Comparison of ENCODE assay signal across 19 cellular contexts in genomic region chr2:31060397-31060796, GRCh38.
A peak's percentile ranks its signal among the peaks of the same experiment; 100 is the strongest.
DNase-seq lines count a peak whose midpoint lies in the region; ATAC-seq, FAIRE-seq and TF ChIP-seq lines count a peak whose summit lies in the region.
"Had no signal": no experiment of that assay in that cellular context is flagged by ENCODE, and none has a peak within 500 bp of the region (broad histone marks: within the 10 kb centered on the region; RNA-seq: fewer than 3 reads in every experiment).

No MANE protein-coding gene starts in this region.

- no peaks in the 10 kb centered on the region for H3K79me2 ChIP-seq in hepatocyte

- no peaks in the 10 kb centered on the region for H3K36me3 Mint-ChIP-seq in stimulated activated memory B cell treated with anti-CD40 and anti-IgM and Interleukin-4, amounts not matched to agents 10 μg/mL and 1 μg/mL and 100 μg/mL, for 72 hours
- no peaks in the 10 kb centered on the region for H3K36me3 Mint-ChIP-seq in naive thymus-derived CD8-positive, alpha-beta T cell
- H3K36me3 Mint-ChIP-seq: CD8-positive, alpha-beta T cell had no signal

- no peak overlapping the region for H3K27ac Mint-ChIP-seq in stimulated activated memory B cell treated with anti-CD40 and anti-IgM and Interleukin-4, amounts not matched to agents 10 μg/mL and 1 μg/mL and 100 μg/mL, for 72 hours
- H3K27ac Mint-ChIP-seq in naive thymus-derived CD8-positive, alpha-beta T cell = no peak overlapping the region
- H3K27ac Mint-ChIP-seq: CD8-positive, alpha-beta T cell had no signal

- H4K20me1 ChIP-seq in hepatocyte (ENCODE audit: insufficient read depth, poor library complexity, severe bottlenecking) = no peaks in the 10 kb centered on the region

- H3K4me1 ChIP-seq in hepatocyte (ENCODE audit: insufficient read depth) (peaks cover 4% of the 10 kb centered on the region), pancreas (no peaks in the 10 kb centered on the region)

- H3K4me1 Mint-ChIP-seq in stimulated activated memory B cell treated with anti-CD40 and anti-IgM and Interleukin-4, amounts not matched to agents 10 μg/mL and 1 μg/mL and 100 μg/mL, for 72 hours = no peaks in the 10 kb centered on the region
- no peaks in the 10 kb centered on the region for H3K4me1 Mint-ChIP-seq in naive thymus-derived CD8-positive, alpha-beta T cell

- H3K27ac ChIP-seq in hepatocyte = peak overlapping the region; percentile 43
- H3K27ac ChIP-seq in pancreas = peak overlapping the region in 1 of 4 donors; percentile 26

- H3K4me2 ChIP-seq in hepatocyte = peak overlapping the region; percentile 46

- no peaks in the 10 kb centered on the region for H3K9me3 ChIP-seq in hepatocyte (ENCODE audit: low read depth)
- H3K9me3 ChIP-seq in pancreas = no peaks in the 10 kb centered on the region
- H3K9me3 ChIP-seq: BE2C had no signal

- no peak overlapping the region for H3K4me3 ChIP-seq in hepatocyte
- no peak overlapping the region for H3K4me3 ChIP-seq in pancreas

- H3K9me3 Mint-ChIP-seq in stimulated activated memory B cell treated with anti-CD40 and anti-IgM and Interleukin-4, amounts not matched to agents 10 μg/mL and 1 μg/mL and 100 μg/mL, for 72 hours = peaks cover 6% of the 10 kb centered on the region
- peaks cover 0 to 3% (median 0%) of the 10 kb centered on the region in 9 donors for H3K9me3 Mint-ChIP-seq in naive thymus-derived CD8-positive, alpha-beta T cell
- H3K9me3 Mint-ChIP-seq: CD8-positive, alpha-beta T cell had no signal

- 64% methylated on average over 6 of the region's 6 CpGs for WGBS in hepatocyte (ENCODE audit: low lambda C conversion rate, missing lambda C conversion rate)
- WGBS in pancreas, 2 donors = 32 to 37% methylated on average over 6 of the region's 6 CpGs

- DNase-seq in COR-L47 (lab: John Stamatoyannopoulos, UW) (peak; percentile 20), HT-29 (ENCODE audit: low spot score) (peak; percentile 55), hepatocyte (ENCODE audit: low spot score) (peak; percentile 47), pancreas (no peak)
- no peak for DNase-seq in naive thymus-derived CD8-positive, alpha-beta T cell
- DNase-seq: BE2C; CD8-positive, alpha-beta T cell; DMS79 treated with DMSO at 0.1 percent for 48 hours; HCEC 1CT; IMR-90; Kasumi-1; NCI-H1105 treated with DMSO at 0.1 percent for 48 hours; NCI-H2029; NCI-H69; PC-3 had no signal

- FAIRE-seq in pancreas (lab: Jason Lieb, UNC) = no peak
- FAIRE-seq: G401.6, GM12891 had no signal

- H3K36me3 ChIP-seq in hepatocyte (replicated peaks; ENCODE audit: insufficient read depth, low read depth) (no peaks in the 10 kb centered on the region), pancreas (no peaks in the 10 kb centered on the region)
- H3K36me3 ChIP-seq: BE2C had no signal

- ATAC-seq in pancreas = peak; percentile 55 to 86 (median 80)
- no peak for ATAC-seq in stimulated activated memory B cell treated with anti-CD40 and anti-IgM and Interleukin-4, amounts not matched to agents 10 μg/mL and 1 μg/mL and 100 μg/mL, for 72 hours
- no peak for ATAC-seq in HG02938 (IDR thresholded peaks at IDR 0.05; ENCODE audit: unreplicated experiment)
- ATAC-seq in naive thymus-derived CD8-positive, alpha-beta T cell = no peak
- ATAC-seq: CD8-positive, alpha-beta T cell; PC-3 had no signal

- H3K4me3 Mint-ChIP-seq in stimulated activated memory B cell treated with anti-CD40 and anti-IgM and Interleukin-4, amounts not matched to agents 10 μg/mL and 1 μg/mL and 100 μg/mL, for 72 hours = no peak overlapping the region
- H3K4me3 Mint-ChIP-seq in naive thymus-derived CD8-positive, alpha-beta T cell = no peak overlapping the region
- H3K4me3 Mint-ChIP-seq: CD8-positive, alpha-beta T cell had no signal

- no peaks in the 10 kb centered on the region for H3K27me3 ChIP-seq in hepatocyte
- H3K27me3 ChIP-seq in pancreas = no peaks in the 10 kb centered on the region
- H3K27me3 ChIP-seq: BE2C had no signal

- POLR2A ChIA-PET in naive thymus-derived CD8-positive, alpha-beta T cell (lab: Charles Lee) = no interaction called here

- no peaks in the 10 kb centered on the region for H3K27me3 Mint-ChIP-seq in stimulated activated memory B cell treated with anti-CD40 and anti-IgM and Interleukin-4, amounts not matched to agents 10 μg/mL and 1 μg/mL and 100 μg/mL, for 72 hours
- peaks cover 0 to 4% (median 2%) of the 10 kb centered on the region in 5 donors for H3K27me3 Mint-ChIP-seq in naive thymus-derived CD8-positive, alpha-beta T cell

- intact Hi-C loops in pancreas (cut with DNase I) = no loop called here

- no peak for TF ChIP-seq CTCF in hepatocyte (IDR thresholded peaks at IDR 0.05; ENCODE audit: poor library complexity)
- TF ChIP-seq CTCF in pancreas (IDR thresholded peaks at IDR 0.05) = no peak

- no peaks in the 10 kb centered on the region for H3K9me2 ChIP-seq in hepatocyte (replicated peaks; ENCODE audit: insufficient read depth)

- H2AFZ ChIP-seq in hepatocyte = no peak overlapping the region

Comparison
In these comparisons a context has a peak if more than half of its experiments do, and no peak if none do; other contexts are left out.
1. DNase-seq: peak in COR-L47 (single experiment), HT-29 (single experiment) and hepatocyte (single experiment); none in pancreas (0 of 6) and naive thymus-derived CD8-positive, alpha-beta T cell (0 of 10).
2. ATAC-seq: peak in pancreas (4 of 4); none in stimulated activated memory B cell treated with anti-CD40 and anti-IgM and Interleukin-4, amounts not matched to agents 10 μg/mL and 1 μg/mL and 100 μg/mL, for 72 hours (single experiment), HG02938 (single experiment) and naive thymus-derived CD8-positive, alpha-beta T cell (0 of 2).